11 cellular contexts compared by ENCODE assay signal in the genomic region with DNA sequence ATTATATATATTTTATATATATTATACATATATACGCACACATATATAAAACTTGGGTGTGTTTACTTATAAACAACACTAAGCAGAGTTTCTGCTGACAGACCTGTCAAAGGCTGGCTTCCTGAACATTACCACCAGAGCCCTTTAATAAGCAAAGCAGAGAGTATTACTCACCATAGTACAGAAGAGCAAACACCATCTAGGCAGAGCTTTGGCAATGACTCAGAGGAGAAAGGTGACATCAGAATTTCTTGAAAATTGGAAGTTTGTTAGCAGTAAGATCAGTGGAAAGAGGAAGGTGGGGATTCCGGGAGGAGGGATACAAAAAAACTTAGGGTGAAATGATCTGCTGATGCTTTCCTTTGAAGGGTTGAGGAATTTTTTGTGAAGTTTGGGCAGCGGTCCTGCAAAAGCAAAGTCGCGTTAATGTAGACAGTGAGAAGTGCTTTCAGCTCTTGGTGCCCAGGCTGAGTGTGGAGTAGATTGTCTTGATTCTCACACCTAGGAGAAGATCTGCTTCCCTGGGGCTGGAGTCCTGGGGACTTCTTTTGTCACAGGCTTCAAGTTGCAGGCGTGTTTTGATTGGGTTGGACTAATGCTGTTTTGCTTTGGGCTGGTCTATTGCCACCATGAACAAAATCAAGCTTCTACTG.
DNase-seq lines count a peak whose midpoint lies in the region; ATAC-seq and TF ChIP-seq lines count a peak whose summit lies in the region.
"Had no signal": no experiment of that assay in that cellular context is flagged by ENCODE, and none has a peak within 500 bp of the region (broad histone marks: within the 10 kb centered on the region; RNA-seq: fewer than 3 reads in every experiment).

No MANE protein-coding gene starts in this region.

- in situ Hi-C loops in Panc1 (cut with HindIII; ENCODE audit: low pct_unique_long_range_greater_than_20kb, low sequenced_read_pairs): no loop called here

- DNase-seq in activated CD4-positive, alpha-beta T cell treated with anti-CD3 and anti-CD28 coated beads, Interleukin-2, amount 10 ng/mL, durations not matched to agents 7 days and 5 days: peak; percentile 26
- DNase-seq in activated CD4-positive, alpha-beta T cell treated with anti-CD3 and anti-CD28 coated beads for 1 hour: no peak
- no peak for DNase-seq in Panc1 (ENCODE audit: low read depth, low spot score)
- DNase-seq in cardiac fibroblast (ENCODE audit: low read depth in 2 of 2): peak; percentile 21 to 52
- no peak for DNase-seq in NCI-H510A (lab: John Stamatoyannopoulos, UW)
- no peak for DNase-seq in GM19240 (ENCODE audit: insufficient read length, low spot score)
- DNase-seq: BE2C, body of pancreas, NCI-H146 had no signal

- H3K4me3 ChIP-seq in Panc1 (ENCODE audit: low read depth in 2 of 2, low read length in 2 of 2) (no peak overlapping the region), cardiac fibroblast (replicated peaks in 1 of 2; ENCODE audit: low read depth in 2 of 2, low read length in 2 of 2) (no peak overlapping the region)
- H3K4me3 ChIP-seq: body of pancreas had no signal

- H3K4me1 Mint-ChIP-seq in activated CD4-positive, alpha-beta T cell treated with anti-CD3 and anti-CD28 coated beads, Interleukin-2, amount 10 ng/mL, durations not matched to agents 7 days and 5 days: peaks cover 67% of the 10 kb centered on the region
- peaks cover 39% of the 10 kb centered on the region for H3K4me1 Mint-ChIP-seq in stimulated activated memory B cell treated with anti-CD40 and anti-IgM and Interleukin-4, amounts not matched to agents 10 μg/mL and 1 μg/mL and 100 μg/mL, for 72 hours

- TF ChIP-seq CTCF in Panc1 (IDR thresholded peaks at IDR 0.05) (no peak), cardiac fibroblast (IDR thresholded peaks at IDR 0.05; ENCODE audit: low read depth, low read length) (no peak)

- no peak overlapping the region for H3K27ac ChIP-seq in Panc1 (ENCODE audit: low read length)
- H3K27ac ChIP-seq: body of pancreas had no signal

- H3K36me3 Mint-ChIP-seq in activated CD4-positive, alpha-beta T cell treated with anti-CD3 and anti-CD28 coated beads, Interleukin-2, amount 10 ng/mL, durations not matched to agents 7 days and 5 days (ENCODE audit: low read depth): peaks cover 6% of the 10 kb centered on the region
- no peaks in the 10 kb centered on the region for H3K36me3 Mint-ChIP-seq in stimulated activated memory B cell treated with anti-CD40 and anti-IgM and Interleukin-4, amounts not matched to agents 10 μg/mL and 1 μg/mL and 100 μg/mL, for 72 hours

- no peaks in the 10 kb centered on the region for H3K9me3 Mint-ChIP-seq in activated CD4-positive, alpha-beta T cell treated with anti-CD3 and anti-CD28 coated beads, Interleukin-2, amount 10 ng/mL, durations not matched to agents 7 days and 5 days
- no peaks in the 10 kb centered on the region for H3K9me3 Mint-ChIP-seq in stimulated activated memory B cell treated with anti-CD40 and anti-IgM and Interleukin-4, amounts not matched to agents 10 μg/mL and 1 μg/mL and 100 μg/mL, for 72 hours

- no peaks in the 10 kb centered on the region for H3K4me1 ChIP-seq in Panc1 (ENCODE audit: control insufficient read depth, insufficient read depth, low read length)
- H3K4me1 ChIP-seq: BE2C, body of pancreas had no signal

- intact Hi-C loops in Panc1 (cut with micrococcal nuclease; ENCODE audit: unreplicated experiment): no loop called here

- H3K36me3 ChIP-seq in Panc1 (ENCODE audit: control insufficient read depth, insufficient read depth, low read length): no peaks in the 10 kb centered on the region
- H3K36me3 ChIP-seq: BE2C had no signal

- CTCF ChIA-PET in activated CD4-positive, alpha-beta T cell treated with anti-CD3 and anti-CD28 coated beads, Interleukin-2, amount 10 ng/mL, durations not matched to agents 7 days and 5 days (lab: Charles Lee): interaction anchor here (0.7 to 3.1 kb wide), 8 partner anchors 9 to 111 kb away, joined by 3 to 13 read pairs (median 4); no protein-coding TSS in a partner anchor
- CTCF ChIA-PET in Panc1 (lab: Charles Lee): no interaction called here

- peak overlapping the region; percentile 58 for H3K27ac Mint-ChIP-seq in activated CD4-positive, alpha-beta T cell treated with anti-CD3 and anti-CD28 coated beads, Interleukin-2, amount 10 ng/mL, durations not matched to agents 7 days and 5 days
- H3K27ac Mint-ChIP-seq in stimulated activated memory B cell treated with anti-CD40 and anti-IgM and Interleukin-4, amounts not matched to agents 10 μg/mL and 1 μg/mL and 100 μg/mL, for 72 hours: no peak overlapping the region

- H3K27me3 Mint-ChIP-seq in activated CD4-positive, alpha-beta T cell treated with anti-CD3 and anti-CD28 coated beads, Interleukin-2, amount 10 ng/mL, durations not matched to agents 7 days and 5 days: no peaks in the 10 kb centered on the region
- no peaks in the 10 kb centered on the region for H3K27me3 Mint-ChIP-seq in stimulated activated memory B cell treated with anti-CD40 and anti-IgM and Interleukin-4, amounts not matched to agents 10 μg/mL and 1 μg/mL and 100 μg/mL, for 72 hours

- no TSS peak for BruUV-seq in Panc1 (replicated peaks; lab: Mats Ljungman, UMichigan)

- no peak overlapping the region for H3K4me3 Mint-ChIP-seq in activated CD4-positive, alpha-beta T cell treated with anti-CD3 and anti-CD28 coated beads, Interleukin-2, amount 10 ng/mL, durations not matched to agents 7 days and 5 days
- no peak overlapping the region for H3K4me3 Mint-ChIP-seq in stimulated activated memory B cell treated with anti-CD40 and anti-IgM and Interleukin-4, amounts not matched to agents 10 μg/mL and 1 μg/mL and 100 μg/mL, for 72 hours

- H3K9me3 ChIP-seq in Panc1 (ENCODE audit: control insufficient read depth, insufficient read depth, low read depth, low read length): no peaks in the 10 kb centered on the region
- H3K9me3 ChIP-seq: BE2C, body of pancreas had no signal

- POLR2A ChIA-PET in activated CD4-positive, alpha-beta T cell treated with anti-CD3 and anti-CD28 coated beads, Interleukin-2, amount 10 ng/mL, durations not matched to agents 7 days and 5 days (lab: Charles Lee): no interaction called here
- POLR2A ChIA-PET in Panc1 (lab: Charles Lee): no interaction called here

- H3K27me3 ChIP-seq in Panc1 (ENCODE audit: control insufficient read depth, insufficient read depth, low read length): no peaks in the 10 kb centered on the region
- H3K27me3 ChIP-seq: body of pancreas had no signal

- ATAC-seq in Panc1: peak; percentile 87
- peak; percentile 88 for ATAC-seq in stimulated activated memory B cell treated with anti-CD40 and anti-IgM and Interleukin-4, amounts not matched to agents 10 μg/mL and 1 μg/mL and 100 μg/mL, for 72 hours
- no peak for ATAC-seq in HG02759 (IDR thresholded peaks at IDR 0.05; ENCODE audit: unreplicated experiment)
- ATAC-seq: body of pancreas had no signal

Comparison
In these comparisons a context has a peak if more than half of its experiments do, and no peak if none do; other contexts are left out.
1. DNase-seq: peak in activated CD4-positive, alpha-beta T cell treated with anti-CD3 and anti-CD28 coated beads, Interleukin-2, amount 10 ng/mL, durations not matched to agents 7 days and 5 days (single experiment) and cardiac fibroblast (2 of 2); none in activated CD4-positive, alpha-beta T cell treated with anti-CD3 and anti-CD28 coated beads for 1 hour (single experiment), Panc1 (single experiment), NCI-H510A (single experiment) and GM19240 (single experiment).